In the genomic region with DNA sequence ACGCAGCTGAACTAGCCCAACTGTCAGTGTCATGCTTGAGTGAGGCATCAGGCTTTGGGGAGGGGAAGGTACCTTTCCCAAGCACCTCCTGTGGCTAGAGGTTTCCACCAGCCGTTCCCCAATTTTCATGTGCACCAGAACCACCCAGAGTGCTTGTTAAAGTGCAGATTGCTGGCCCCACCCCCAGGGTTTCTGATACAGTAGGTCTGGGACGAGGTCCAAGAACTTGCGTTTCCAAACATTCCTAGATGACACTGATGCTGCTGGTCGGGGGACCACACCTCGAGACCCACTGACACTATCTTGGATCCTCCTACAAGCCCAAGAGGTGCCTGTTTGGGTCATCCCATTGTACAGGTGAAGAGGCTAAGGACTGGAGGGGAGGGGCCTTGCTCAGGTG, we compare ENCODE assay signal across 15 cellular contexts.
"Had no signal": no experiment of that assay in that cellular context is flagged by ENCODE, and none has a peak within 500 bp of the region (broad histone marks: within the 10 kb centered on the region; RNA-seq: fewer than 3 reads in every experiment).

No MANE protein-coding gene starts in this region.

- H3K27ac Mint-ChIP-seq: activated naive CD8-positive, alpha-beta T cell treated with anti-CD3 and anti-CD28 coated beads, Interleukin-2, amount 10 ng/mL, durations not matched to agents 7 days and 5 days; endodermal cell had no signal

- H3K36me3 ChIP-seq: brain microvascular endothelial cell, transverse colon, vagina had no signal

- H3K9me3 ChIP-seq: transverse colon, vagina had no signal

- H3K4me3 Mint-ChIP-seq: activated naive CD8-positive, alpha-beta T cell treated with anti-CD3 and anti-CD28 coated beads, Interleukin-2, amount 10 ng/mL, durations not matched to agents 7 days and 5 days; central memory CD8-positive, alpha-beta T cell; endodermal cell had no signal

- H3K27me3 ChIP-seq: transverse colon, vagina had no signal

- DNase-seq: activated CD4-positive, alpha-beta T cell treated with anti-CD3 and anti-CD28 coated beads, Interleukin-2, amount 50 U/mL, for 1 hour; activated CD4-positive, CD25-positive, alpha-beta regulatory T cell; activated naive CD4-positive, alpha-beta T cell; activated naive CD8-positive, alpha-beta T cell treated with anti-CD3 and anti-CD28 coated beads, Interleukin-2, amount 10 ng/mL, durations not matched to agents 7 days and 5 days; activated T-cell treated with anti-CD3 and anti-CD28 coated beads for 4 hours; brain microvascular endothelial cell; dermis blood vessel endothelial cell; endodermal cell; retina; stimulated activated CD4-positive, alpha-beta T cell treated with anti-CD3 and anti-CD28 coated beads, Interleukin-2, amount 100 ng/mL, for 48 hours; stimulated activated naive CD4-positive, alpha-beta T cell had no signal

- H3K4me3 ChIP-seq: hepatocyte, transverse colon, vagina had no signal

- H3K4me1 Mint-ChIP-seq: endodermal cell had no signal

- H3K36me3 Mint-ChIP-seq: activated naive CD8-positive, alpha-beta T cell treated with anti-CD3 and anti-CD28 coated beads, Interleukin-2, amount 10 ng/mL, durations not matched to agents 7 days and 5 days had no signal

- H3K27ac ChIP-seq: brain microvascular endothelial cell, hepatocyte, transverse colon, vagina had no signal

- H3K9me3 Mint-ChIP-seq: activated naive CD8-positive, alpha-beta T cell treated with anti-CD3 and anti-CD28 coated beads, Interleukin-2, amount 10 ng/mL, durations not matched to agents 7 days and 5 days; central memory CD8-positive, alpha-beta T cell; endodermal cell had no signal
